Comparison of ENCODE assay signal across 20 cellular contexts in the genomic region with DNA sequence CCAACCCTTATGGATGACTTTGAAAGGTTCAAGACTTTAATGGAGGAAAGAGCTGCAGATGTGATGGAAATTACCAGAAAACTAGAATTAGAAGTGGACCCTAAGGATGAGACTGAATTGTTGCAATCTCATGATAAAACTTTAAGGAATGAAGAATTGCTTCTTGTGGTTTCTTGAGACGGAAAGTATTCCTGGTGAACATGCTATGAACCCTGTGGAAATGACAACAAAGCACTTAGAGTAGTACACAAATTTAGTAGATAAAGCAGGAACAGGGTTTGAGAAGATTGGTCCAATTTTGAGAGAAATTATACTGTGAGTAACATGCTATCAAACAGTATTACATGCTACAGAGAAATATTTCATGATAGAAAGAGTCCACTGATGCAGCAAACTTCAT.
DNase-seq lines count a peak whose midpoint lies in the region; ATAC-seq and TF ChIP-seq lines count a peak whose summit lies in the region.
"Had no signal": no experiment of that assay in that cellular context is flagged by ENCODE, and none has a peak within 500 bp of the region (broad histone marks: within the 10 kb centered on the region; RNA-seq: fewer than 3 reads in every experiment).

No MANE protein-coding gene starts in this region.

- TF ChIP-seq CTCF in fibroblast of villous mesenchyme (IDR thresholded peaks at IDR 0.05; ENCODE audit: insufficient read depth, low read depth, low read length): no peak

- H3K27me3 Mint-ChIP-seq in activated naive CD8-positive, alpha-beta T cell: peaks cover 4% of the 10 kb centered on the region
- H3K27me3 Mint-ChIP-seq in activated naive CD8-positive, alpha-beta T cell treated with anti-CD3 and anti-CD28 coated beads, Interleukin-2, amount 50 U/mL, for 24 hours: peaks cover 2% of the 10 kb centered on the region
- no peaks in the 10 kb centered on the region for H3K27me3 Mint-ChIP-seq in activated naive CD4-positive, alpha-beta T cell treated with anti-CD3 and anti-CD28 coated beads for 36 hours (ENCODE audit: low read depth)
- H3K27me3 Mint-ChIP-seq: CD8-positive, alpha-beta memory T cell had no signal

- H3K36me3 ChIP-seq in adipocyte (ENCODE audit: control insufficient read depth, insufficient read depth, low read length, severe bottlenecking): no peaks in the 10 kb centered on the region
- H3K36me3 ChIP-seq: BLaER1 treated with 17β-estradiol and CSF1 and Interleukin-3, amounts not matched to agents 10 nM and 100 nM had no signal

- ATAC-seq in activated naive CD8-positive, alpha-beta T cell treated with anti-CD3 and anti-CD28 coated beads, Interleukin-2, amount 50 U/mL, for 24 hours: no peak
- ATAC-seq: HCT116, K562 had no signal

- H3K9me3 ChIP-seq in adipocyte (ENCODE audit: control insufficient read depth, low read length): no peaks in the 10 kb centered on the region
- H3K9me3 ChIP-seq: BLaER1 treated with 17β-estradiol and CSF1 and Interleukin-3, amounts not matched to agents 10 nM and 100 nM; SK-N-SH had no signal

- H3K36me3 Mint-ChIP-seq in activated naive CD8-positive, alpha-beta T cell: peaks cover 3% of the 10 kb centered on the region
- H3K36me3 Mint-ChIP-seq in activated naive CD8-positive, alpha-beta T cell treated with anti-CD3 and anti-CD28 coated beads, Interleukin-2, amount 50 U/mL, for 24 hours (ENCODE audit: low read depth): no peaks in the 10 kb centered on the region
- no peaks in the 10 kb centered on the region for H3K36me3 Mint-ChIP-seq in activated naive CD4-positive, alpha-beta T cell treated with anti-CD3 and anti-CD28 coated beads for 36 hours (ENCODE audit: low read depth)

- no peak overlapping the region for H3K9ac ChIP-seq in adipocyte (ENCODE audit: low read length)
- H3K9ac ChIP-seq: BLaER1 treated with 17β-estradiol and CSF1 and Interleukin-3, amounts not matched to agents 10 nM and 100 nM; SK-N-SH had no signal

- no peaks in the 10 kb centered on the region for H3K27me3 ChIP-seq in adipocyte (replicated peaks; ENCODE audit: control insufficient read depth, insufficient read depth, low read length)
- H3K27me3 ChIP-seq: BLaER1 treated with 17β-estradiol and CSF1 and Interleukin-3, amounts not matched to agents 10 nM and 100 nM had no signal

- intact Hi-C loops in activated naive CD4-positive, alpha-beta T cell treated with anti-CD3 and anti-CD28 coated beads for 36 hours (cut with micrococcal nuclease): no loop called here

- H3K4me3 ChIP-seq in adipocyte (ENCODE audit: low read length) (no peak overlapping the region), fibroblast of villous mesenchyme (ENCODE audit: low read depth, low read length) (no peak overlapping the region)
- H3K4me3 ChIP-seq: BLaER1 treated with 17β-estradiol and CSF1 and Interleukin-3, amounts not matched to agents 10 nM and 100 nM; K562 had no signal

- no peak overlapping the region for H3K4me3 Mint-ChIP-seq in activated naive CD8-positive, alpha-beta T cell
- H3K4me3 Mint-ChIP-seq in activated naive CD8-positive, alpha-beta T cell treated with anti-CD3 and anti-CD28 coated beads, Interleukin-2, amount 50 U/mL, for 24 hours: no peak overlapping the region
- no peak overlapping the region for H3K4me3 Mint-ChIP-seq in activated naive CD4-positive, alpha-beta T cell treated with anti-CD3 and anti-CD28 coated beads for 36 hours
- H3K4me3 Mint-ChIP-seq: CD8-positive, alpha-beta memory T cell had no signal

- CTCF ChIA-PET in activated naive CD4-positive, alpha-beta T cell treated with anti-CD3 and anti-CD28 coated beads for 36 hours (lab: Charles Lee): no interaction called here

- peak overlapping the region; percentile 5 for H3K27ac Mint-ChIP-seq in activated naive CD8-positive, alpha-beta T cell
- no peak overlapping the region for H3K27ac Mint-ChIP-seq in activated naive CD8-positive, alpha-beta T cell treated with anti-CD3 and anti-CD28 coated beads, Interleukin-2, amount 50 U/mL, for 24 hours
- no peak overlapping the region for H3K27ac Mint-ChIP-seq in activated naive CD4-positive, alpha-beta T cell treated with anti-CD3 and anti-CD28 coated beads for 36 hours
- H3K27ac Mint-ChIP-seq: CD8-positive, alpha-beta memory T cell had no signal

- peaks cover 3% of the 10 kb centered on the region for H3K4me1 ChIP-seq in adipocyte (ENCODE audit: control insufficient read depth, insufficient read depth, low read length)
- H3K4me1 ChIP-seq: BLaER1 treated with 17β-estradiol and CSF1 and Interleukin-3, amounts not matched to agents 10 nM and 100 nM had no signal

- H3K9me3 Mint-ChIP-seq in activated naive CD8-positive, alpha-beta T cell (ENCODE audit: low read depth): no peaks in the 10 kb centered on the region
- no peaks in the 10 kb centered on the region for H3K9me3 Mint-ChIP-seq in activated naive CD8-positive, alpha-beta T cell treated with anti-CD3 and anti-CD28 coated beads, Interleukin-2, amount 50 U/mL, for 24 hours
- no peaks in the 10 kb centered on the region for H3K9me3 Mint-ChIP-seq in activated naive CD4-positive, alpha-beta T cell treated with anti-CD3 and anti-CD28 coated beads for 36 hours
- H3K9me3 Mint-ChIP-seq: CD8-positive, alpha-beta memory T cell had no signal

- no peaks in the 10 kb centered on the region for H3K4me1 Mint-ChIP-seq in activated naive CD8-positive, alpha-beta T cell (ENCODE audit: low read depth)
- H3K4me1 Mint-ChIP-seq in activated naive CD8-positive, alpha-beta T cell treated with anti-CD3 and anti-CD28 coated beads, Interleukin-2, amount 50 U/mL, for 24 hours: no peaks in the 10 kb centered on the region
- peaks cover 5% of the 10 kb centered on the region for H3K4me1 Mint-ChIP-seq in activated naive CD4-positive, alpha-beta T cell treated with anti-CD3 and anti-CD28 coated beads for 36 hours (ENCODE audit: low read depth)
- H3K4me1 Mint-ChIP-seq: CD8-positive, alpha-beta memory T cell had no signal

- no peak for DNase-seq in activated naive CD8-positive, alpha-beta T cell treated with anti-CD3 and anti-CD28 coated beads, Interleukin-2, amount 50 U/mL, for 24 hours
- DNase-seq in adipocyte (ENCODE audit: low read depth): peak; percentile 54
- peak; percentile 12 for DNase-seq in fibroblast of villous mesenchyme (ENCODE audit: low read depth)
- DNase-seq in CD1c-positive myeloid dendritic cell (ENCODE audit: extremely low spot score): no peak
- DNase-seq in T-helper 2 cell: no peak
- DNase-seq in activated naive CD4-positive, alpha-beta T cell treated with anti-CD3 and anti-CD28 coated beads for 36 hours: no peak
- no peak for DNase-seq in stimulated activated CD8-positive, alpha-beta memory T cell treated with anti-CD3 and anti-CD28 coated beads, Interleukin-4, amount 100 ng/mL, for 48 hours
- DNase-seq: CD8-positive, alpha-beta memory T cell; DMS53; MV-4-11; NCI-H1694 treated with DMSO at 0.1 percent for 48 hours; NCI-H510A treated with DMSO at 0.1 percent for 48 hours; NCI-H774; OCI-M1; SHP77 treated with DMSO at 0.1 percent for 48 hours; SK-N-SH had no signal

Comparison
In these comparisons a context has a peak if more than half of its experiments do, and no peak if none do; other contexts are left out.
1. DNase-seq: peak in adipocyte (single experiment) and fibroblast of villous mesenchyme (single experiment); none in activated naive CD8-positive, alpha-beta T cell treated with anti-CD3 and anti-CD28 coated beads, Interleukin-2, amount 50 U/mL, for 24 hours (single experiment), CD1c-positive myeloid dendritic cell (single experiment), T-helper 2 cell (0 of 5), activated naive CD4-positive, alpha-beta T cell treated with anti-CD3 and anti-CD28 coated beads for 36 hours (single experiment) and stimulated activated CD8-positive, alpha-beta memory T cell treated with anti-CD3 and anti-CD28 coated beads, Interleukin-4, amount 100 ng/mL, for 48 hours (single experiment).